21 cellular contexts compared by ENCODE assay signal in the genomic region with DNA sequence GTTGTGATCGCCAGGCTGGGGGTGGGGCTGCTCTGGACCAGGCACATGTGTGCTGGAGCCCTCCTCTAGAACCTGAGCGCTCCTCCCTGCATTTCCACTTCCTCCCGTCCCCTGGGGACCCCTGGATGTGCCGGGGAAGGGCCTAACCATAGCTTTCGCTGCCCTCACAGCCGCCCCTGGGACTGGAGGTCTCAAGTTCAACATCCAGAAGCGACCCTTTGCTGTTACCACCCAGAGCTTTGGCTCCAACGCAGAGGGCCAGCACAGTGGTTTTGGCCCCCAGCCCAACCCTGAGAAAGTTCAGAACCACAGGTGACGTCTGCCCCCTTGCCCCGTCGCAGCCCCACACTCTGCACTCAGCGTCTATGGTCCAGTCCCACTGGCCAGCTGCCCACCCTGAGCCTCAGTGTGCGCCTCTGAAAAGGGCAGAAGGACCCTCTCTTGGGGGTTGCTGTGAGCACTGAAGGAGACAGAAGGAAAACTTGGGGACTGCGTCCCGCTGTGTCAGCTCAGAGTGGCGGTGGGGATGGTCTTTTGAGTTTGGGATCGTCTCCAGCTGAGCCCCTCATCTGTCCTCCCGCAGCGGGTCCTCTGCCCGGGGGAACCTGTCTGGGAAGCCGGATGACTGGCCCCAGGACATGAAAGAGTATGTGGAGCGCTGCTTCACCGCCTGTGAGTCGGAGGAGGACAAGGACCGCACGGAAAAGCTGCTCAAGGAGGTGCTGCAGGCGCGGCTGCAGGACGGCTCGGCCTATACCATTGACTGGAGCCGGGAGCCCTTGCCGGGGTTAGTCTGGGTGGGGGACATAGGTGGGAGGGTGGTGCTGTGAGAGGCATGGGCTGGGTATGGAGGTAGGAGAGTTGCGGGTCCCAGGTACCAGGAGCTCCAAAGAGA. TPM values are rescaled to one million over a fixed set of nuclear protein-coding genes. Genes with fewer than 3 reads are reported as not detected.
DNase-seq lines count a peak whose midpoint lies in the region; ATAC-seq lines count a peak whose summit lies in the region.
"Had no signal": no experiment of that assay in that cellular context is flagged by ENCODE, and none has a peak within 500 bp of the region (broad histone marks: within the 10 kb centered on the region; RNA-seq: fewer than 3 reads in every experiment).

No MANE protein-coding gene starts in this region.

- H3K9ac ChIP-seq in neuronal stem cell (ENCODE audit: low read depth, low read length, poor library complexity) = no peak overlapping the region
- H3K9ac ChIP-seq: SK-N-SH had no signal

- peak overlapping the region; percentile 69 for H3K27ac Mint-ChIP-seq in central memory CD8-positive, alpha-beta T cell (ENCODE audit: low read depth)

- H3K14ac ChIP-seq in neuronal stem cell (ENCODE audit: low read length) = no peak overlapping the region

- WGBS in neuronal stem cell (ENCODE audit: extremely low coverage in 2 of 2, insufficient read length in 2 of 2, insufficient replicate concordance in 1 of 2), 2 donors = no CpG with 5 or more reads among the region's 33 CpGs

- H3K23ac ChIP-seq in neuronal stem cell (ENCODE audit: low read depth, low read length, poor library complexity) = peak overlapping the region; percentile 20

- H3K9me3 Mint-ChIP-seq in central memory CD8-positive, alpha-beta T cell = no peaks in the 10 kb centered on the region
- H3K9me3 Mint-ChIP-seq: CD8-positive, alpha-beta memory T cell had no signal

- H3K4me3 Mint-ChIP-seq in central memory CD8-positive, alpha-beta T cell = peak overlapping the region; percentile 36

- H3K4me1 Mint-ChIP-seq in central memory CD8-positive, alpha-beta T cell = peaks cover 49% of the 10 kb centered on the region

- no peak overlapping the region for H3K4ac ChIP-seq in neuronal stem cell (ENCODE audit: low read length)

- H2BK5ac ChIP-seq in neuronal stem cell (ENCODE audit: low read length) = no peak overlapping the region

- no peak overlapping the region for H2BK12ac ChIP-seq in neuronal stem cell (ENCODE audit: low read length)

- no peak overlapping the region for H4K8ac ChIP-seq in neuronal stem cell (ENCODE audit: low read depth, low read length)

- no peak overlapping the region for H4K91ac ChIP-seq in neuronal stem cell (ENCODE audit: low read depth, low read length, poor library complexity)

- no peaks in the 10 kb centered on the region for H3K9me3 ChIP-seq in neuronal stem cell (replicated peaks in 1 of 2; ENCODE audit: control insufficient read depth in 2 of 2, insufficient read depth in 1 of 2, low read depth in 1 of 2, low read length in 2 of 2)
- H3K9me3 ChIP-seq: BLaER1 treated with 17β-estradiol and CSF1 and Interleukin-3, amounts not matched to agents 10 nM and 100 nM; SK-N-SH had no signal

- H3K27ac ChIP-seq in neuronal stem cell (replicated peaks; ENCODE audit: low read length) = no peak overlapping the region
- H3K27ac ChIP-seq: BLaER1 treated with 17β-estradiol and CSF1 and Interleukin-3, amounts not matched to agents 10 nM and 100 nM had no signal

- H3K27me3 ChIP-seq in H7 (ENCODE audit: control insufficient read depth, insufficient read depth, low read length) = no peaks in the 10 kb centered on the region
- H3K27me3 ChIP-seq in neuronal stem cell (ENCODE audit: control insufficient read depth in 3 of 3, insufficient read depth in 3 of 3, low read depth in 1 of 3, low read length in 3 of 3) = no peaks in the 10 kb centered on the region
- H3K27me3 ChIP-seq: BLaER1 treated with 17β-estradiol and CSF1 and Interleukin-3, amounts not matched to agents 10 nM and 100 nM had no signal

- DNase-seq in H7 (peak; percentile 34), neuronal stem cell (ENCODE audit: low spot score) (no peak), mucosa of gallbladder (ENCODE audit: low spot score) (no peak), cortex of kidney (lab: John Stamatoyannopoulos, UW) (no peak)
- DNase-seq in central memory CD8-positive, alpha-beta T cell (ENCODE audit: low spot score in 2 of 2) = no peak
- DNase-seq: CD8-positive, alpha-beta memory T cell; KG1; MV-4-11; NCI-H1417; NCI-H187; NCI-H2107; NCI-H2227 treated with DMSO at 0.1 percent for 48 hours; NCI-H510A treated with DMSO at 0.1 percent for 48 hours; NCI-H82; SHP77 treated with DMSO at 0.1 percent for 48 hours; SK-N-SH had no signal

- H3K36me3 Mint-ChIP-seq in central memory CD8-positive, alpha-beta T cell (ENCODE audit: insufficient read depth) = peaks cover 90% of the 10 kb centered on the region

- H3K79me1 ChIP-seq in neuronal stem cell (ENCODE audit: low read depth, low read length) = peaks cover 38% of the 10 kb centered on the region

- no peak overlapping the region for H3K18ac ChIP-seq in neuronal stem cell (ENCODE audit: low read length)

- no peaks in the 10 kb centered on the region for H3K27me3 Mint-ChIP-seq in central memory CD8-positive, alpha-beta T cell

- H2BK15ac ChIP-seq in neuronal stem cell (ENCODE audit: low read length) = no peak overlapping the region

- H2BK120ac ChIP-seq in neuronal stem cell (ENCODE audit: low read depth, low read length) = no peak overlapping the region

- ATAC-seq in central memory CD8-positive, alpha-beta T cell (replicated peaks; ENCODE audit: extremely low read depth, poor library complexity, severe bottlenecking) = no peak
- no peak for ATAC-seq in HG03175 (IDR thresholded peaks at IDR 0.05; ENCODE audit: unreplicated experiment)

- no peak overlapping the region for H2AK5ac ChIP-seq in neuronal stem cell (ENCODE audit: low read depth, low read length)

- no peak overlapping the region for H3K4me2 ChIP-seq in neuronal stem cell (ENCODE audit: insufficient read depth, low read length, poor library complexity, severe bottlenecking)
- H3K4me2 ChIP-seq: BLaER1 treated with 17β-estradiol and CSF1 and Interleukin-3, amounts not matched to agents 10 nM and 100 nM; SK-N-SH had no signal

- H3K36me3 ChIP-seq in H7 (replicated peaks; ENCODE audit: control insufficient read depth, insufficient read depth, low read length) (peaks cover 58% of the 10 kb centered on the region), neuronal stem cell (replicated peaks in 1 of 2; ENCODE audit: control insufficient read depth in 2 of 2, insufficient read depth in 2 of 2, low read length in 2 of 2) (peaks cover 87 to 99% of the 10 kb centered on the region in 2 donors)

- peaks cover 0 to 2% of the 10 kb centered on the region in 2 donors for H3K4me1 ChIP-seq in neuronal stem cell (ENCODE audit: control insufficient read depth in 2 of 2, insufficient read depth in 1 of 2, low read depth in 1 of 2, low read length in 2 of 2)

- H2AFZ ChIP-seq in neuronal stem cell (ENCODE audit: low read length) = no peak overlapping the region

- H3K4me3 ChIP-seq in H7 (ENCODE audit: insufficient read depth, low read depth, low read length) (no peak overlapping the region), neuronal stem cell (ENCODE audit: low read length in 2 of 2) (no peak overlapping the region)
- H3K4me3 ChIP-seq: BLaER1 treated with 17β-estradiol and CSF1 and Interleukin-3, amounts not matched to agents 10 nM and 100 nM had no signal

RNA-seq across cellular contexts. Expression of gene LENG8, which starts 6.0 kb away (rescaled TPM):
- 25.3 and 30.7 TPM in 2 replicates for total RNA-seq in H7 (2014; rRNA removed; shearing (Covaris generic))
- polyA plus RNA-seq in neuronal stem cell (2013, experiment 1 of 2) = 151 TPM
- polyA plus RNA-seq in neuronal stem cell (2013, experiment 2 of 2) = 130 TPM
- 236 TPM for total RNA-seq in mucosa of gallbladder

RNA-seq across cellular contexts. Expression of gene LENG9, which starts 8.6 kb away (rescaled TPM):
- 3.5 and 7.9 TPM in 2 replicates for total RNA-seq in H7 (2014; rRNA removed; shearing (Covaris generic))
- polyA plus RNA-seq in neuronal stem cell (2013, experiment 1 of 2) = 1.3 TPM
- 0.91 TPM for polyA plus RNA-seq in neuronal stem cell (2013, experiment 2 of 2)
- total RNA-seq in mucosa of gallbladder = 11.0 TPM

RNA-seq across cellular contexts. Expression of gene CDC42EP5, which starts 18.1 kb away (rescaled TPM):
- 0.70 and 4.3 TPM in 2 replicates for total RNA-seq in H7 (2014; rRNA removed; shearing (Covaris generic))
- 12.2 TPM for polyA plus RNA-seq in neuronal stem cell (2013, experiment 1 of 2)
- polyA plus RNA-seq in neuronal stem cell (2013, experiment 2 of 2) = 12.5 TPM
- 14.9 TPM for total RNA-seq in mucosa of gallbladder
- polyA plus RNA-seq: CD8-positive, alpha-beta memory T cell had no signal

RNA-seq across cellular contexts. Expression of gene TTYH1, which starts 39.8 kb away (rescaled TPM):
- total RNA-seq in H7 (2014; rRNA removed; shearing (Covaris generic)) = 13.4 and 17.7 TPM in 2 replicates
- 504 TPM for polyA plus RNA-seq in neuronal stem cell (2013, experiment 1 of 2)
- polyA plus RNA-seq in neuronal stem cell (2013, experiment 2 of 2) = 501 TPM
- 2.7 TPM for total RNA-seq in mucosa of gallbladder
- total RNA-seq: H4, RPMI7951 had no signal
- polyA plus RNA-seq: CD8-positive, alpha-beta memory T cell had no signal

RNA-seq across cellular contexts. Expression of gene LAIR2, which starts 47.6 kb away (rescaled TPM):
- not detected in 2 replicates for total RNA-seq in H7 (2014; rRNA removed; shearing (Covaris generic))
- not detected for polyA plus RNA-seq in neuronal stem cell (2013, experiment 1 of 2)
- not detected for polyA plus RNA-seq in neuronal stem cell (2013, experiment 2 of 2)
- not detected for total RNA-seq in mucosa of gallbladder
- total RNA-seq: A673, H4, RPMI7951 had no signal
- polyA plus RNA-seq: SK-N-SH had no signal
